In the genomic region with DNA sequence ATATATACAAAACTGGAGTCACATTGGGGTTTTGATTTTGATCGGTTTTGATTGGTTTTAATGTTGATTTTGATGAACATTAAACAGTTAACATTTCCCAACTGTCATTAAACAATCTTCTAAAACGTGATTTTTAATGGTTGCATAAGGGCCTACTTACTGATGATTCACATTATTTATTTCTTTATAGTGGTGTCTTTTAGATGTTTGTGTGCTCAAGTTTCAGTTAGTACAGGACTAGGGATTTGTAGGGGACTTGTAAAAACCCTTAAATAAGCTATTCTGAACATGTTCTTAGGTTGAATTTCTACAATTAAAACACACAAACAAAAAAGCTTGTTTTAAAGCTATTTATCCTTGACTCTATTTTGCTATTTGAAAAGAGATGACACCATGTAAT, we compare ENCODE assay signal across 18 cellular contexts.
DNase-seq lines count a peak whose midpoint lies in the region; ATAC-seq and FAIRE-seq lines count a peak whose summit lies in the region.
"Had no signal": no experiment of that assay in that cellular context is flagged by ENCODE, and none has a peak within 500 bp of the region (broad histone marks: within the 10 kb centered on the region; RNA-seq: fewer than 3 reads in every experiment).

No MANE protein-coding gene starts in this region.

- ATAC-seq in GM18907 (IDR thresholded peaks at IDR 0.05; ENCODE audit: unreplicated experiment), result no peak
- ATAC-seq: CD8-positive, alpha-beta T cell had no signal

- peak; percentile 56 for FAIRE-seq in A204.1 (lab: Jason Lieb, UNC)
- FAIRE-seq: GM19239, H1 had no signal

- DNase-seq in HCEC 1CT (peak; percentile 27), amniotic epithelial cell (ENCODE audit: low read depth) (peak; percentile 14), iris pigment epithelial cell (ENCODE audit: low read depth) (peak; percentile 25), DMS114 treated with DMSO at 0.1 percent for 48 hours (lab: John Stamatoyannopoulos, UW; ENCODE audit: unreplicated experiment) (no peak), epidermal melanocyte (ENCODE audit: insufficient read length, low spot score) (no peak), DMS53 (lab: John Stamatoyannopoulos, UW) (no peak)
- DNase-seq: 8988T; Calu3; CD8-positive, alpha-beta T cell; DMS 273 treated with DMSO at 0.1 percent for 48 hours; DMS79; GF-D8; H9; KBM-7 had no signal

Comparison
In these comparisons a context has a peak if more than half of its experiments do, and no peak if none do; other contexts are left out.
1. DNase-seq: peak in HCEC 1CT (single experiment), amniotic epithelial cell (single experiment) and iris pigment epithelial cell (single experiment); none in DMS114 treated with DMSO at 0.1 percent for 48 hours (single experiment), epidermal melanocyte (single experiment) and DMS53 (single experiment).